ENCODE assay signal across 8 cellular contexts in genomic region chr14:23954279-23954614, GRCh38. TPM values are rescaled to one million over a fixed set of nuclear protein-coding genes. Genes with fewer than 3 reads are reported as not detected.
DNase-seq lines count a peak whose midpoint lies in the region; ATAC-seq and TF ChIP-seq lines count a peak whose summit lies in the region.
"Not testable (repeated sequence)": the region's sequence is repeated elsewhere in the genome, so short reads cannot be mapped to it uniquely, and the experiment has no call there.

No MANE protein-coding gene starts in this region.

- H3K27ac ChIP-seq in RWPE1 (peak overlapping the region; percentile 85), esophagus squamous epithelium (peak overlapping the region; percentile 85 to 93 (median 92)), skeletal muscle tissue (ENCODE audit: low read depth, low read length) (peak overlapping the region; percentile 77)
- not testable (repeated sequence) for H3K27ac ChIP-seq in mesendoderm (ENCODE audit: low read depth, low read length)

- H2AK5ac ChIP-seq in mesendoderm (ENCODE audit: low read length), result not testable (repeated sequence)

- DNase-seq in AG04449 (ENCODE audit: low read depth, low spot score); RWPE1 (ENCODE audit: low spot score); adipocyte (ENCODE audit: low read depth); esophagus squamous epithelium (lab: John Stamatoyannopoulos, UW); mesendoderm: not testable (repeated sequence)

- TF ChIP-seq POLR2A in esophagus squamous epithelium (IDR thresholded peaks at IDR 0.05), result not testable (repeated sequence)

- not testable (repeated sequence) for TF ChIP-seq CTCF in AG04449 (IDR thresholded peaks at IDR 0.05; ENCODE audit: insufficient read depth, low read length, missing control alignments); esophagus squamous epithelium (IDR thresholded peaks at IDR 0.05)
- TF ChIP-seq CTCF in RWPE1 (conservative IDR thresholded peaks at IDR 0.05; ENCODE audit: low read depth), result peak; percentile 53; the same call in 1 of the 2 replicates

- H3K56ac ChIP-seq in mesendoderm (ENCODE audit: low read length), result peak overlapping the region; percentile 65

- H4K5ac ChIP-seq in mesendoderm (ENCODE audit: low read length), result not testable (repeated sequence)

- not testable (repeated sequence) for H3K18ac ChIP-seq in mesendoderm (ENCODE audit: low read length)

- intact Hi-C loops in esophagus squamous epithelium (cut with DNase I), result not testable (repeated sequence)

- not testable (repeated sequence) for H4K8ac ChIP-seq in mesendoderm (ENCODE audit: low read depth, low read length)

- ATAC-seq in GM19351 (IDR thresholded peaks at IDR 0.05; ENCODE audit: unreplicated experiment) (peak; percentile 11), HG02885 (IDR thresholded peaks at IDR 0.05; ENCODE audit: poor library complexity, unreplicated experiment) (peak; percentile 16)

- H3K4me2 ChIP-seq in mesendoderm (ENCODE audit: low read length), result not testable (repeated sequence)

- H3K79me2 ChIP-seq in mesendoderm (ENCODE audit: control insufficient read depth, insufficient read depth, low read length), result not testable (repeated sequence)

- H3K4ac ChIP-seq in mesendoderm (ENCODE audit: low read depth, low read length), result not testable (repeated sequence)

- POLR2A ChIA-PET in AG04449 (lab: Yijun Ruan, JAX); RWPE1 (lab: Yijun Ruan, JAX; ENCODE audit: low non-redundant PET): not testable (repeated sequence)

- CTCF ChIA-PET in AG04449 (lab: Yijun Ruan, JAX), result interaction anchor here (0.6 to 2.4 kb wide), 10 partner anchors 10 to 387 kb away, joined by 3 to 11 read pairs (median 4); no protein-coding TSS in a partner anchor
- CTCF ChIA-PET in RWPE1 (lab: Yijun Ruan, JAX), result not testable (repeated sequence)

- not testable (repeated sequence) for H2BK15ac ChIP-seq in mesendoderm (replicated peaks; ENCODE audit: low read depth)

- not testable (repeated sequence) for H3K9me3 ChIP-seq in adipocyte (ENCODE audit: control insufficient read depth, low read length); esophagus squamous epithelium; skeletal muscle tissue (ENCODE audit: control insufficient read depth in 3 of 3, low read length in 3 of 3)

- peak overlapping the region; percentile 98 for H3K9ac ChIP-seq in adipocyte (ENCODE audit: low read length)
- H3K9ac ChIP-seq in mesendoderm (ENCODE audit: low read length), result peak overlapping the region; percentile 63
- peak overlapping the region; percentile 96 to 97 (median 96) for H3K9ac ChIP-seq in skeletal muscle tissue (ENCODE audit: low read depth in 1 of 3, low read length in 3 of 3)

- not testable (repeated sequence) for H3K27me3 ChIP-seq in adipocyte (replicated peaks; ENCODE audit: control insufficient read depth, insufficient read depth, low read length); esophagus squamous epithelium; mesendoderm (ENCODE audit: insufficient read depth, low read length, poor library complexity); skeletal muscle tissue (ENCODE audit: control insufficient read depth in 3 of 3, insufficient read depth in 3 of 3, low read length in 3 of 3)

- H3K79me1 ChIP-seq in mesendoderm (ENCODE audit: low read length), result not testable (repeated sequence)

- H2BK5ac ChIP-seq in mesendoderm (ENCODE audit: low read length), result not testable (repeated sequence)

- 10 to 12% methylated on average over 5 to 6 of the region's 6 CpGs for WGBS in esophagus squamous epithelium, 2 donors
- no CpG with 5 or more reads among the region's 6 CpGs for WGBS in mesendoderm (ENCODE audit: extremely low coverage, insufficient coverage, low lambda C conversion rate)

- H3K4me1 ChIP-seq in adipocyte (ENCODE audit: control insufficient read depth, insufficient read depth, low read length), result peaks cover 30% of the 10 kb centered on the region
- peaks cover 22 to 37% (median 23%) of the 10 kb centered on the region in 3 donors for H3K4me1 ChIP-seq in esophagus squamous epithelium
- not testable (repeated sequence) for H3K4me1 ChIP-seq in mesendoderm (ENCODE audit: control insufficient read depth, low read depth, low read length)
- peaks cover 21 to 24% (median 22%) of the 10 kb centered on the region in 3 donors for H3K4me1 ChIP-seq in skeletal muscle tissue (ENCODE audit: control insufficient read depth in 3 of 3, insufficient read depth in 3 of 3, low read length in 3 of 3)

- H2BK120ac ChIP-seq in mesendoderm (ENCODE audit: low read depth, low read length), result not testable (repeated sequence)

- not testable (repeated sequence) for H3K23ac ChIP-seq in mesendoderm (ENCODE audit: low read length)

- not testable (repeated sequence) for H3K36me3 ChIP-seq in adipocyte (ENCODE audit: control insufficient read depth, insufficient read depth, low read length, severe bottlenecking); mesendoderm (ENCODE audit: control insufficient read depth, insufficient read depth, low read length); skeletal muscle tissue (ENCODE audit: control insufficient read depth in 3 of 3, insufficient read depth in 3 of 3, low read length in 3 of 3)
- peaks cover 0 to 23% (median 0%) of the 10 kb centered on the region in 3 donors for H3K36me3 ChIP-seq in esophagus squamous epithelium

- H3K4me3 ChIP-seq in AG04449 (ENCODE audit: low read depth, low read length), result peak overlapping the region; percentile 87
- H3K4me3 ChIP-seq in adipocyte (ENCODE audit: low read length), result peak overlapping the region; percentile 89
- H3K4me3 ChIP-seq in esophagus squamous epithelium, result peak overlapping the region; percentile 64 to 86 (median 84)
- not testable (repeated sequence) for H3K4me3 ChIP-seq in mesendoderm (ENCODE audit: low read length)
- peak overlapping the region; percentile 89 to 97 (median 95) for H3K4me3 ChIP-seq in skeletal muscle tissue (ENCODE audit: low read length in 3 of 3)

RNA-seq across cellular contexts. Expression of gene DHRS4, which starts 0.7 kb away (rescaled TPM):
- 10 to 100 TPM; 27.5 to 46.0 (median 38.0) TPM for total RNA-seq in esophagus squamous epithelium
- 10.4 TPM for polyA plus RNA-seq in mesendoderm (2013, experiment 1 of 2)
- 10.7 TPM for polyA plus RNA-seq in mesendoderm (2013, experiment 2 of 2)
- 21.4 TPM for total RNA-seq in skeletal muscle tissue

RNA-seq across cellular contexts. Expression of gene DHRS4L2, which starts 34.5 kb away (rescaled TPM):
- total RNA-seq in esophagus squamous epithelium (10 to 100 TPM in 3 of 4 donors, 1 to 10 TPM in 1; 9.4 to 35.6 (median 27.2) TPM), skeletal muscle tissue (8.9 TPM)
- polyA plus RNA-seq in mesendoderm (2013, experiment 1 of 2), result 14.9 TPM
- 14.1 TPM for polyA plus RNA-seq in mesendoderm (2013, experiment 2 of 2)
